8 cellular contexts compared by ENCODE assay signal in the genomic region with DNA sequence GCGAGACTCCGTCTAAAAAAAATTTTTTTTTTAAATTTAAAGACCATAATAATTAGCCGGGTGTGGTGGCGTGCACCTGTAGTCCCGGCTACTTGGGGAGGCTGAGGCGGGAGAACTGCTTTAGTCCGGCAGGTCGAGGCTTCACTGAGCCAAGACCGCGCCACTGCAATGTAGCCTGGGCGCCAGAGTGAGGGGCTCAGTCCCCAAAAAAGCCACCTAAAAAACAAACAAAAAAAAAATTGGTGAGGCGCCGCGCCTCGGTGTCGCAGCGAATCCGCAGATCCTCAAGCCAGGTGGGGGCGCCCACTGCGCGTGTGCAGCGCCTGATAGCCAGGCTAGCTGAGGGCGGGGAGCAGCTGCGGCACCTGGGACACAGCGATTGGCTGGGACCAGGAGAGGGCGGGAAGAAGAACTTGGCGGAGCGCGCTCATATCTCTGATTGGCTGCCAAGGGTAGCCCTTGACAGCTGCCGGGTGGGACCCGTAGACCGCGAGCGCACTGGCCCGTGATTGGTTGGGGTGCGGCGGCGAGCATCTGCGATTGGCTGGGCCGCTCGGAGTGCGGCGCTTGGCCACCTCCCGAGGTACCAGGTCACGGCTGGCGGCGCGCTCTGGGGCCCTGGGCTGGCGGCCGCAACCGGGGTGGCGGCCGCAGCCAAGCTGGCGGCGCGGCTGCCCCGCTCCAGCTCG. TPM values are rescaled to one million over a fixed set of nuclear protein-coding genes. Genes with fewer than 3 reads are reported as not detected.
A peak's percentile ranks its signal among the peaks of the same experiment; 100 is the strongest.
DNase-seq lines count a peak whose midpoint lies in the region; ATAC-seq and TF ChIP-seq lines count a peak whose summit lies in the region.

No MANE protein-coding gene starts in this region.

- CTCF ChIA-PET in A673 (lab: Charles Lee): interaction anchor here (0.7 to 1.6 kb wide), 4 partner anchors 17 to 28 kb away, joined by 3 to 15 read pairs (median 4); partner anchors contain the start of genes HCFC1R1, THOC6 and TNFRSF12A

- H3K9me3 ChIP-seq in A673 (ENCODE audit: low read depth, low read length, poor library complexity, severe bottlenecking) (no peaks in the 10 kb centered on the region), ascending aorta (no peaks in the 10 kb centered on the region), skeletal muscle satellite cell (replicated peaks; ENCODE audit: low read length) (no peaks in the 10 kb centered on the region)

- peak; percentile 99 for DNase-seq in A673 (ENCODE audit: low spot score)
- DNase-seq in NCI-H2081 treated with DMSO at 0.1 percent for 48 hours (lab: John Stamatoyannopoulos, UW): peak; percentile 97
- DNase-seq in T-helper 9 cell: peak; percentile 90
- DNase-seq in ascending aorta (ENCODE audit: low spot score in 2 of 2): peak; percentile 87 to 97
- peak; percentile 99 for DNase-seq in hepatic stellate cell (ENCODE audit: low spot score)

- no peaks in the 10 kb centered on the region for H3K36me3 ChIP-seq in A673 (ENCODE audit: insufficient read depth, low read length, poor library complexity, severe bottlenecking)
- H3K36me3 ChIP-seq in ascending aorta: no peaks in the 10 kb centered on the region
- H3K36me3 ChIP-seq in skeletal muscle satellite cell (ENCODE audit: insufficient read depth, low read length): no peaks in the 10 kb centered on the region

- no peak overlapping the region for H3K4me3 ChIP-seq in A673 (ENCODE audit: low read depth, low read length, poor library complexity, severe bottlenecking)
- H3K4me3 ChIP-seq in ascending aorta: peak overlapping the region in 1 of 2 donors; percentile 26
- peak overlapping the region; percentile 55 for H3K4me3 ChIP-seq in skeletal muscle satellite cell (ENCODE audit: low read length)

- H3K27ac ChIP-seq in A673 (ENCODE audit: low read depth, low read length, poor library complexity, severe bottlenecking) (no peak overlapping the region), ascending aorta (no peak overlapping the region)

- ATAC-seq in GM18861 (IDR thresholded peaks at IDR 0.05; ENCODE audit: unreplicated experiment) (peak; percentile 94), HG03064 (IDR thresholded peaks at IDR 0.05; ENCODE audit: low read depth, unreplicated experiment) (peak; percentile 93)

- H3K4me1 ChIP-seq in A673 (ENCODE audit: insufficient read depth, low read length, poor library complexity, severe bottlenecking) (peaks cover 4% of the 10 kb centered on the region), ascending aorta (peaks cover 0 to 4% of the 10 kb centered on the region in 2 donors), skeletal muscle satellite cell (ENCODE audit: control insufficient read depth, insufficient read depth, low read length) (no peaks in the 10 kb centered on the region)

- no TSS peak for BruUV-seq in A673 (replicated peaks; lab: Mats Ljungman, UMichigan)

- peak overlapping the region; percentile 77 for H3K4me2 ChIP-seq in skeletal muscle satellite cell (ENCODE audit: low read length)

- H3K9ac ChIP-seq in skeletal muscle satellite cell (ENCODE audit: low read depth, low read length): no peak overlapping the region

- H3K27me3 ChIP-seq in A673 (replicated peaks; ENCODE audit: insufficient read depth, low read depth, low read length, poor library complexity) (peaks cover 67% of the 10 kb centered on the region), ascending aorta (peaks cover 10% of the 10 kb centered on the region), skeletal muscle satellite cell (ENCODE audit: control insufficient read depth, insufficient read depth, low read length) (peaks cover 24% of the 10 kb centered on the region)

- intact Hi-C loops in A673 (cut with micrococcal nuclease; ENCODE audit: unreplicated experiment) (loop anchor here (1.0 kb wide), 2 partner anchors 25 to 34 kb away; partner anchors contain the start of gene PAQR4), ascending aorta (cut with DNase I) (loop anchor here (1.0 kb wide), 1 partner anchor 17 kb away; the partner anchor contains the start of gene TNFRSF12A)

- POLR2A ChIA-PET in A673 (lab: Charles Lee; ENCODE audit: low non-redundant PET): interaction anchor here (0.8 kb wide), 1 partner anchor 131 kb away, joined by 4 read pairs; the partner anchor contains the start of gene ZNF213

- TF ChIP-seq CTCF in A673 (conservative IDR thresholded peaks at IDR 0.05; ENCODE audit: low read depth, low read length) (peak; percentile 72), ascending aorta (IDR thresholded peaks at IDR 0.05) (peak; percentile 37 to 66 (median 48))

RNA-seq across cellular contexts. Expression of gene CLDN9, which starts 9.0 kb away (rescaled TPM):
- total RNA-seq in A673 (2021): not detected in 2 replicates
- not detected for total RNA-seq in ascending aorta
- not detected in 2 replicates for total RNA-seq in skeletal muscle satellite cell (2012; rRNA removed)

RNA-seq across cellular contexts. Expression of gene CLDN6, which starts 14.3 kb away (rescaled TPM):
- total RNA-seq in A673 (2021) (0.21 and 0.31 TPM in 2 replicates), ascending aorta (not detected)
- total RNA-seq in skeletal muscle satellite cell (2012; rRNA removed): not detected in 2 replicates

RNA-seq across cellular contexts. Expression of gene TNFRSF12A, which starts 16.4 kb away (rescaled TPM):
- total RNA-seq in A673 (2021): 23.7 and 39.5 TPM in 2 replicates
- total RNA-seq in ascending aorta: 914 TPM
- 174 and 265 TPM in 2 replicates for total RNA-seq in skeletal muscle satellite cell (2012; rRNA removed)

RNA-seq across cellular contexts. Expression of gene HCFC1R1, which starts 20.0 kb away (rescaled TPM):
- total RNA-seq in A673 (2021) (46.6 and 51.4 TPM in 2 replicates), ascending aorta (50.8 TPM)
- total RNA-seq in skeletal muscle satellite cell (2012; rRNA removed): 6.3 and 9.4 TPM in 2 replicates

RNA-seq across cellular contexts. Expression of gene THOC6, which starts 20.1 kb away (rescaled TPM):
- total RNA-seq in A673 (2021): 52.5 and 59.3 TPM in 2 replicates
- 32.6 TPM for total RNA-seq in ascending aorta
- total RNA-seq in skeletal muscle satellite cell (2012; rRNA removed): 14.0 and 16.7 TPM in 2 replicates

Comparison
In these comparisons a context has a peak if more than half of its experiments do, and no peak if none do; other contexts are left out.
1. RNA of gene TNFRSF12A, which starts 16.4 kb away (total RNA-seq): 914 TPM in ascending aorta (single experiment); 23.7 to 39.5 TPM in A673; every median in the first group is over 10 times any median in the second.
2. Peak in every context shown above with its lines, with median percentiles within 50 percentile points of each other: DNase-seq.